In genomic region chr17:80872999-80873951, GRCh38 we compare ENCODE assay signal across 10 cellular contexts.
DNase-seq lines count a peak whose midpoint lies in the region; ATAC-seq and TF ChIP-seq lines count a peak whose summit lies in the region.
"Had no signal": no experiment of that assay in that cellular context is flagged by ENCODE, and none has a peak within 500 bp of the region (broad histone marks: within the 10 kb centered on the region; RNA-seq: fewer than 3 reads in every experiment).

No MANE protein-coding gene starts in this region.

- peak overlapping the region; percentile 48 for H3K4me3 ChIP-seq in BLaER1
- no peak overlapping the region for H3K4me3 ChIP-seq in IMR-90 (ENCODE audit: insufficient read depth, low read depth, low read length)
- H3K4me3 ChIP-seq in right lobe of liver, result no peak overlapping the region
- H3K4me3 ChIP-seq: breast epithelium had no signal

- H3K4ac ChIP-seq in IMR-90 (ENCODE audit: low read depth, low read length), result peak overlapping the region; percentile 41

- H4K5ac ChIP-seq in IMR-90 (ENCODE audit: low read depth, low read length), result no peak overlapping the region

- dilution Hi-C loops in IMR-90 (cut with HindIII; ENCODE audit: low sequenced_read_pairs, unreplicated experiment), result no loop called here

- peak overlapping the region; percentile 11 for H2BK120ac ChIP-seq in IMR-90 (ENCODE audit: low read depth, low read length)

- peaks cover 86% of the 10 kb centered on the region for H3K4me1 ChIP-seq in BLaER1
- peaks cover 16% of the 10 kb centered on the region for H3K4me1 ChIP-seq in IMR-90 (ENCODE audit: control insufficient read depth, insufficient read depth, low read length)
- no peaks in the 10 kb centered on the region for H3K4me1 ChIP-seq in right lobe of liver
- H3K4me1 ChIP-seq: breast epithelium had no signal

- H3K9me3 ChIP-seq in BLaER1 (no peaks in the 10 kb centered on the region), IMR-90 (ENCODE audit: control insufficient read depth, insufficient read depth, low read length) (no peaks in the 10 kb centered on the region), right lobe of liver (no peaks in the 10 kb centered on the region)
- H3K9me3 ChIP-seq: breast epithelium had no signal

- TF ChIP-seq CTCF in IMR-90 (conservative IDR thresholded peaks at IDR 0.05; ENCODE audit: low read depth, low read length), result no peak
- peak; percentile 33 for TF ChIP-seq CTCF in chondrocyte (IDR thresholded peaks at IDR 0.05)
- no peak for TF ChIP-seq CTCF in right lobe of liver (IDR thresholded peaks at IDR 0.05)

- no peak for TF ChIP-seq POLR2A in IMR-90 (IDR thresholded peaks at IDR 0.05; ENCODE audit: low read depth, low read length)
- no peak for TF ChIP-seq POLR2A in right lobe of liver (IDR thresholded peaks at IDR 0.05)

- no peak overlapping the region for H3K18ac ChIP-seq in IMR-90 (ENCODE audit: low read depth, low read length)

- DNase-seq in IMR-90 (no peak), chondrocyte (ENCODE audit: low spot score) (peak; percentile 78), right lobe of liver (peak in 2 of 3 donors; percentile 31 to 43), T-helper 9 cell (no peak)
- DNase-seq in stimulated activated CD8-positive, alpha-beta memory T cell treated with anti-CD3 and anti-CD28 coated beads, Interleukin-4, amount 100 ng/mL, for 48 hours, result no peak

- no peaks in the 10 kb centered on the region for H3K27me3 Mint-ChIP-seq in chondrocyte (ENCODE audit: low read depth)

- TF ChIP-seq RAD21 in IMR-90 (IDR thresholded peaks at IDR 0.05; ENCODE audit: low read length), result no peak

- H2BK5ac ChIP-seq in IMR-90 (ENCODE audit: low read depth, low read length, poor library complexity, severe bottlenecking), result no peak overlapping the region

- intact Hi-C loops in IMR-90 (cut with micrococcal nuclease) (no loop called here), right lobe of liver (cut with DNase I) (no loop called here)

- peak overlapping the region; percentile 95 for H3K27ac Mint-ChIP-seq in chondrocyte (ENCODE audit: unreplicated experiment)

- no peak overlapping the region for H3K56ac ChIP-seq in IMR-90 (ENCODE audit: extremely low read depth, insufficient read depth, low read length)

- POLR2A ChIA-PET in IMR-90 (lab: Charles Lee; ENCODE audit: unreplicated experiment), result no interaction called here

- H2BK15ac ChIP-seq in IMR-90 (ENCODE audit: low read depth, low read length), result no peak overlapping the region; the same call in 2 of the 3 replicates

- CTCF ChIA-PET in IMR-90 (lab: Yijun Ruan, JAX), result no interaction called here

- H3K9me3 Mint-ChIP-seq in chondrocyte (ENCODE audit: low read depth), result no peaks in the 10 kb centered on the region

- peak overlapping the region; percentile 51; the same call in 1 of the 2 replicates for H2AK5ac ChIP-seq in IMR-90 (ENCODE audit: low read depth, low read length)

- peak overlapping the region; percentile 71 for H3K27ac ChIP-seq in BLaER1
- no peak overlapping the region for H3K27ac ChIP-seq in IMR-90 (ENCODE audit: insufficient read depth, low read length)
- H3K27ac ChIP-seq in right lobe of liver, result no peak overlapping the region
- H3K27ac ChIP-seq: breast epithelium, KMS-11 had no signal

- ATAC-seq in IMR-90 (ENCODE audit: low read depth) (peak; percentile 32; the same call in 1 of the 2 replicates), right lobe of liver (peak; percentile 21 to 67 (median 52)), HG02642 (IDR thresholded peaks at IDR 0.05; ENCODE audit: poor library complexity, unreplicated experiment) (no peak), GM19351 (IDR thresholded peaks at IDR 0.05; ENCODE audit: unreplicated experiment) (no peak)

- H4K91ac ChIP-seq in IMR-90 (ENCODE audit: insufficient read depth, low read depth, low read length), result peak overlapping the region; percentile 70; the same call in 1 of the 2 replicates

- peak overlapping the region; percentile 93 for H3K4me2 ChIP-seq in BLaER1
- no peak overlapping the region for H3K4me2 ChIP-seq in IMR-90 (ENCODE audit: low read depth, low read length)
- H3K4me2 ChIP-seq: KMS-11 had no signal

- in situ Hi-C loops in IMR-90 (cut with MboI; ENCODE audit: low sequenced_read_pairs), result loop anchor here (10.0 kb wide), 1 partner anchor 448 kb away; no protein-coding TSS in a partner anchor

- 91% methylated on average over 10 of the region's 20 CpGs; no CpG with 5 or more reads in 1 of the 2 experiments for WGBS in IMR-90 (ENCODE audit: extremely low coverage in 2 of 2, insufficient read length in 1 of 2), 2 experiments
- WGBS in right lobe of liver (ENCODE audit: insufficient coverage, low coverage, low lambda C conversion rate, missing lambda C conversion rate), result 79% methylated on average over 5 of the region's 20 CpGs

- peak overlapping the region; percentile 80; the same call in 1 of the 2 replicates for H2BK20ac ChIP-seq in IMR-90 (ENCODE audit: low read depth, low read length)

- H3K36me3 ChIP-seq in BLaER1 (0 out of 2 replicates have a peak, but pooled peaks cover 5% of the 10 kb centered on the region), IMR-90 (ENCODE audit: control insufficient read depth, insufficient read depth, low read length) (peaks cover 12% of the 10 kb centered on the region), right lobe of liver (no peaks in the 10 kb centered on the region)
- H3K36me3 ChIP-seq: breast epithelium had no signal

- H2AFZ ChIP-seq in IMR-90 (replicated peaks; ENCODE audit: low read length, poor library complexity), result peak overlapping the region; percentile 63

- H3K23ac ChIP-seq in IMR-90 (ENCODE audit: low read depth, low read length), result peak overlapping the region; percentile 64; the same call in 1 of the 2 replicates

- peak overlapping the region; percentile 76 for H2AK9ac ChIP-seq in IMR-90 (replicated peaks; ENCODE audit: low read depth, low read length, poor library complexity)

- peak overlapping the region; percentile 49 for H3K4me3 Mint-ChIP-seq in chondrocyte (ENCODE audit: unreplicated experiment)

- H3K36me3 Mint-ChIP-seq in chondrocyte (ENCODE audit: low read depth), result peaks cover 6% of the 10 kb centered on the region

- peaks cover 41% of the 10 kb centered on the region for H3K4me1 Mint-ChIP-seq in chondrocyte (ENCODE audit: low read depth)

- peaks cover 24% of the 10 kb centered on the region for H3K9me1 ChIP-seq in IMR-90 (ENCODE audit: insufficient read depth, low read length)

- H3K27me3 ChIP-seq in BLaER1 (no peaks in the 10 kb centered on the region), IMR-90 (ENCODE audit: control insufficient read depth, insufficient read depth, low read length) (no peaks in the 10 kb centered on the region), right lobe of liver (no peaks in the 10 kb centered on the region)
- H3K27me3 ChIP-seq: breast epithelium had no signal

- H3K9ac ChIP-seq in BLaER1 (peak overlapping the region; percentile 72), IMR-90 (ENCODE audit: low read depth, low read length) (no peak overlapping the region)
- H3K9ac ChIP-seq: KMS-11 had no signal

- no TSS peak for BruUV-seq in IMR-90 (replicated peaks; lab: Mats Ljungman, UMichigan)

- peaks cover 0 to 16% of the 10 kb centered on the region in 2 experiments; a peak in 1 of 4 replicates for H3K79me1 ChIP-seq in IMR-90 (ENCODE audit: low read depth in 1 of 2, low read length in 2 of 2)

- H3K14ac ChIP-seq in IMR-90 (replicated peaks; ENCODE audit: low read depth, low read length), result peak overlapping the region; percentile 82

- peaks cover 8% of the 10 kb centered on the region for H4K20me1 ChIP-seq in BLaER1
- no peaks in the 10 kb centered on the region for H4K20me1 ChIP-seq in IMR-90 (ENCODE audit: insufficient read depth, low read length)

- H4K8ac ChIP-seq in IMR-90 (ENCODE audit: low read depth in 2 of 2, low read length in 2 of 2), result peak overlapping the region in 1 of 2 experiments; percentile 60; a peak in 2 of 4 replicates

TF ChIP-seq in IMR-90, 13 proteins besides CTCF, POLR2A, EP300 and RAD21:
- TF ChIP-seq FOS (IDR thresholded peaks at IDR 0.05; ENCODE audit: low read depth, low read length) (no peak), CEBPB (IDR thresholded peaks at IDR 0.05; ENCODE audit: low read depth, low read length) (no peak), NFE2L2 (IDR thresholded peaks at IDR 0.05; ENCODE audit: low read depth, low read length) (peak; percentile 35; the same call in 1 of the 2 replicates), RCOR1 (IDR thresholded peaks at IDR 0.05; ENCODE audit: insufficient replicate concordance, low read length) (no peak), MAZ (IDR thresholded peaks at IDR 0.05; ENCODE audit: borderline replicate concordance, low read depth, low read length) (no peak)
TF ChIP-seq in IMR-90: peak in this region for 1.

Comparison
In these comparisons a context has a peak if more than half of its experiments do, and no peak if none do; other contexts are left out.
1. ATAC-seq: peak in IMR-90 (single experiment) and right lobe of liver (4 of 4); none in HG02642 (single experiment) and GM19351 (single experiment).
2. DNase-seq: peak in chondrocyte (single experiment) and right lobe of liver (2 of 3); none in IMR-90 (single experiment), stimulated activated CD8-positive, alpha-beta memory T cell treated with anti-CD3 and anti-CD28 coated beads, Interleukin-4, amount 100 ng/mL, for 48 hours (single experiment) and T-helper 9 cell (single experiment).